ENCODE assay signal across 14 cellular contexts in the genomic region with DNA sequence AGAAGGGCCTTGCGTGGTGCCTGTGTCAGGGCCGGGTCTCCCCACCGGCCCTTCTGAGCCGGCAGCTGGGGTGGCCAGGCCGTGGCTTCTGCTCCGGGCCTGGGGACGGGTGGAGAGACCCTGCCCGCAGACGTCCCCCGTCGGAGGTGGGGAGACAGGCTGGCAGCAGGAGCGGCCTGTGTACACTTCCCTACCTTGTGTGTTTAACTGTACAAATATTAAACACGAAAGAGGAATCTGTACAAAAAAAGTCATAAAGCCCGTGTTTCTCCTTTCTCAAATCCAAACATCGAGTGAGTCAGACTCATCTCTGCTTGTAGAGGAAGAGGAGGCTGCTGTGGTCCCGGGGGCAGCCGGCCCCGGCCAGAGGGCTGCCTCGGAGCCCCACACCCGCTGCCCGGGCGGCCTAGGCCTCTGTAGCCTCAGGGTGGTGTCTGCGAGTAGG. TPM values are rescaled to one million over a fixed set of nuclear protein-coding genes. Genes with fewer than 3 reads are reported as not detected.
DNase-seq lines count a peak whose midpoint lies in the region; ATAC-seq, FAIRE-seq and TF ChIP-seq lines count a peak whose summit lies in the region.
"Had no signal": no experiment of that assay in that cellular context is flagged by ENCODE, and none has a peak within 500 bp of the region (broad histone marks: within the 10 kb centered on the region; RNA-seq: fewer than 3 reads in every experiment).

No MANE protein-coding gene starts in this region.

- TF ChIP-seq CTCF in colonic mucosa (IDR thresholded peaks at IDR 0.05) (no peak), thyroid gland (IDR thresholded peaks at IDR 0.05) (no peak)

- H3K27me3 ChIP-seq in HUES64 (ENCODE audit: insufficient read depth, low read length) = peaks cover 6% of the 10 kb centered on the region
- H3K27me3 ChIP-seq in colonic mucosa = peaks cover 53% of the 10 kb centered on the region
- peaks cover 52% of the 10 kb centered on the region for H3K27me3 ChIP-seq in mucosa of stomach (ENCODE audit: control insufficient read depth, insufficient read depth, low read length)
- no peaks in the 10 kb centered on the region for H3K27me3 ChIP-seq in thyroid gland

- ATAC-seq in GM18858 (IDR thresholded peaks at IDR 0.05; ENCODE audit: unreplicated experiment) = no peak
- ATAC-seq in GM21423 (IDR thresholded peaks at IDR 0.05; ENCODE audit: unreplicated experiment) = no peak

- intact Hi-C loops in colonic mucosa (cut with DNase I) (no loop called here), thyroid gland (cut with DNase I) (no loop called here)

- WGBS in HUES64 = 91% methylated on average over 23 of the region's 23 CpGs
- 61 to 69% methylated on average over 18 to 23 of the region's 23 CpGs for WGBS in thyroid gland, 2 donors

- no peaks in the 10 kb centered on the region for H3K36me3 ChIP-seq in HUES64 (ENCODE audit: insufficient read depth, low read length)
- H3K36me3 ChIP-seq in colonic mucosa = no peaks in the 10 kb centered on the region
- no peaks in the 10 kb centered on the region for H3K36me3 ChIP-seq in mucosa of stomach (ENCODE audit: control insufficient read depth, insufficient read depth, low read length)
- H3K36me3 ChIP-seq in thyroid gland = no peaks in the 10 kb centered on the region

- H3K4me1 ChIP-seq in HUES64 (ENCODE audit: insufficient read depth, low read length) (peaks cover 3% of the 10 kb centered on the region), colonic mucosa (no peaks in the 10 kb centered on the region), mucosa of stomach (ENCODE audit: control insufficient read depth, insufficient read depth, low read length) (peaks cover 25% of the 10 kb centered on the region), thyroid gland (peaks cover 11 to 32% of the 10 kb centered on the region in 2 donors)

- no peak overlapping the region for H3K27ac ChIP-seq in HUES64 (ENCODE audit: low read depth, low read length)
- peak overlapping the region; percentile 67 for H3K27ac ChIP-seq in colonic mucosa
- H3K27ac ChIP-seq in thyroid gland = peak overlapping the region in 2 of 3 donors; percentile 7 to 65

- DNase-seq in colonic mucosa = no peak
- DNase-seq in thyroid gland = no peak
- DNase-seq in inferior parietal cortex (ENCODE audit: extremely low spot score) = no peak
- DNase-seq in GM12891 (ENCODE audit: insufficient read length, low spot score) = no peak
- DNase-seq: activated CD4-positive, alpha-beta memory T cell treated with anti-CD3 and anti-CD28 coated beads, Interleukin-2, amount 10 ng/mL, durations not matched to agents 7 days and 5 days; activated effector memory CD4-positive, alpha-beta T cell treated with anti-CD3 and anti-CD28 coated beads, Interleukin-2, amount 50 U/mL, for 16 hours; kidney glomerular epithelial cell; MM.1S had no signal

- H3K9me3 ChIP-seq in HUES64 (ENCODE audit: insufficient read depth, low read depth, low read length) (no peaks in the 10 kb centered on the region), colonic mucosa (no peaks in the 10 kb centered on the region), mucosa of stomach (ENCODE audit: control insufficient read depth, low read length) (no peaks in the 10 kb centered on the region), thyroid gland (no peaks in the 10 kb centered on the region)

- H3K9ac ChIP-seq in HUES64 (ENCODE audit: low read depth, low read length) = no peak overlapping the region
- peak overlapping the region in 1 of 2 donors; percentile 0 for H3K9ac ChIP-seq in colonic mucosa (ENCODE audit: low read depth in 2 of 2, low read length in 2 of 2)
- peak overlapping the region; percentile 39 for H3K9ac ChIP-seq in mucosa of stomach (ENCODE audit: low read length)

- TF ChIP-seq POLR2A in thyroid gland (IDR thresholded peaks at IDR 0.05) = no peak
- TF ChIP-seq POLR2A in GM12891 (IDR thresholded peaks at IDR 0.05; ENCODE audit: low read depth, low read length) = no peak

- FAIRE-seq in GM12891 (lab: Jason Lieb, UNC) = no peak
- FAIRE-seq: RCC 7860 had no signal

- H3K4me3 ChIP-seq in HUES64 (ENCODE audit: low read length) = peak overlapping the region; percentile 65; the same call in 1 of the 2 replicates
- no peak overlapping the region for H3K4me3 ChIP-seq in colonic mucosa
- no peak overlapping the region for H3K4me3 ChIP-seq in mucosa of stomach (ENCODE audit: low read length)
- no peak overlapping the region for H3K4me3 ChIP-seq in thyroid gland (replicated peaks in 1 of 3)

TF ChIP-seq in GM12891, 5 proteins besides CTCF, POLR2A, EP300 and RAD21:
- TF ChIP-seq TAF1 (IDR thresholded peaks at IDR 0.05; ENCODE audit: low read depth, low read length) (no peak), SPI1 (IDR thresholded peaks at IDR 0.05; ENCODE audit: low read depth, low read length) (no peak), PAX5 (IDR thresholded peaks at IDR 0.05; ENCODE audit: insufficient read depth, low read length, severe bottlenecking) (no peak), POU2F2 (IDR thresholded peaks at IDR 0.05; ENCODE audit: low read depth, low read length) (no peak), POLR2AphosphoS5 (IDR thresholded peaks at IDR 0.05; ENCODE audit: low read depth, low read length) (no peak)
TF ChIP-seq in GM12891: peak in this region for 0.

RNA-seq across cellular contexts. Expression of a gene that starts 2.0 kb away (rescaled TPM):
- polyA plus RNA-seq in HUES64 (2013, experiment 1 of 2) = 12.6 TPM
- polyA plus RNA-seq in HUES64 (2013, experiment 2 of 2) = 13.9 TPM
- total RNA-seq in colonic mucosa (10 to 100 TPM in 1 of 2 donors, 1 to 10 TPM in 1; 2.1 to 14.6 TPM), thyroid gland (10 to 100 TPM in 2 of 4 donors, 1 to 10 TPM in 2; 8.4 to 12.4 (median 9.3) TPM)
- polyA plus RNA-seq in GM12891 (2012; ENCODE audit: low read depth, missing spikeins) = 0.14 TPM

RNA-seq across cellular contexts. Expression of a gene that starts 58.9 kb away (rescaled TPM):
- not detected for polyA plus RNA-seq in HUES64 (2013, experiment 1 of 2)
- polyA plus RNA-seq in HUES64 (2013, experiment 2 of 2) = not detected
- total RNA-seq in colonic mucosa = not detected
- not detected for total RNA-seq in thyroid gland
- polyA plus RNA-seq in GM12891 (2012; ENCODE audit: low read depth, missing spikeins) = not detected
- total RNA-seq: activated CD4-positive, alpha-beta memory T cell treated with anti-CD3 and anti-CD28 coated beads, Interleukin-2, amount 10 ng/mL, durations not matched to agents 7 days and 5 days; T-helper 2 cell treated with Interferon-gamma antibody and Interleukin-4, amounts not matched to agents 100 ng/mL and 5 ng/mL, for 36 hours had no signal
